ENCODE assay signal across 8 cellular contexts in the genomic region with DNA sequence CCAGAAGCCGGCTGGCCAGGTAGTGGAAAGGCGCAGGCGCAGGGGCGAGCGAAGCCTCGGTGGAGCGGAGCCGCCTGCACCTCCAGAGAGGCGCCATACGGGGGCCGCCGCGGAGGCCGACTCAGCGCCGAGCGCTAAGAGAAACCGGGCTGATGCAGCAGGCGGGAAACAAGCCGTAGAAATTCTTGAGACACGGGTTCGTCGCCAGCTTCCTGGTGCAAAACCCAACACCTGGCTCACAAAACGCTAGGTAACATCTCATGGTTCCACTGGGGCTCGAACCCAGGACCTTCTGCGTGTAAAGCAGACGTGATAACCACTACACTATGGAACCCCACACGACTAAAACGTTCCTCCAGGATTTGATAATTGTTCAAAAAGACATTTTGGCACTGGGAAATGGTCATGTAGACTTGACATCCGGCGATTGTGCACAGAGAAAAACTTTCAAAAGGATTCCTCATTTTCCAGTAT. TPM values are rescaled to one million over a fixed set of nuclear protein-coding genes. Genes with fewer than 3 reads are reported as not detected.
DNase-seq lines count a peak whose midpoint lies in the region; ATAC-seq and TF ChIP-seq lines count a peak whose summit lies in the region.

No MANE protein-coding gene starts in this region.

- peak overlapping the region; percentile 80 for H3K4me2 ChIP-seq in BLaER1

- intact Hi-C loops in lower leg skin (cut with DNase I; ENCODE audit: low total_unique reads), result no loop called here

- H3K27ac ChIP-seq in BLaER1, result peak overlapping the region; percentile 84

- H3K9ac ChIP-seq in BLaER1, result peak overlapping the region; percentile 81

- ATAC-seq in GM19328 (IDR thresholded peaks at IDR 0.05; ENCODE audit: unreplicated experiment) (peak; percentile 88), HG03469 (IDR thresholded peaks at IDR 0.05; ENCODE audit: unreplicated experiment) (peak; percentile 84)

- no peaks in the 10 kb centered on the region for H3K36me3 ChIP-seq in BLaER1

- H3K4me3 ChIP-seq in BLaER1 (peak overlapping the region; percentile 76), lower leg skin (ENCODE audit: low read depth, poor library complexity, severe bottlenecking) (peak overlapping the region; percentile 43)

- DNase-seq in NCI-H526 treated with DMSO at 0.1 percent for 48 hours (lab: John Stamatoyannopoulos, UW), result peak; percentile 95
- DNase-seq in activated CD4-positive, alpha-beta T cell treated with anti-CD3 and anti-CD28 coated beads, Interleukin-2, amount 50 U/mL, for 1 hour, result peak; percentile 79
- DNase-seq in dermis microvascular lymphatic vessel endothelial cell (ENCODE audit: low read depth in 2 of 2), result peak; percentile 92 to 94
- peak; percentile 81 to 94 for DNase-seq in lower leg skin (ENCODE audit: low spot score in 2 of 2)
- DNase-seq in stimulated activated CD4-positive, alpha-beta T cell treated with anti-CD3 and anti-CD28 coated beads, Interleukin-4, amount 100 ng/mL, for 4 hours, result peak; percentile 87 to 90

- no peaks in the 10 kb centered on the region for H3K9me3 ChIP-seq in BLaER1

- H4K20me1 ChIP-seq in BLaER1, result no peaks in the 10 kb centered on the region

- peaks cover 36% of the 10 kb centered on the region for H3K4me1 ChIP-seq in BLaER1

- 3 to 11% methylated on average over 31 of the region's 31 CpGs for WGBS in lower leg skin, 2 donors

- TF ChIP-seq POLR2A in lower leg skin (IDR thresholded peaks at IDR 0.05), result no peak

- peaks cover under 1% of the 10 kb centered on the region; the same call in 1 of the 2 replicates for H3K27me3 ChIP-seq in BLaER1

- no peak for TF ChIP-seq CTCF in lower leg skin (IDR thresholded peaks at IDR 0.05)

RNA-seq across cellular contexts. Expression of gene OR4D9, which starts 39.1 kb away (rescaled TPM):
- total RNA-seq in dermis microvascular lymphatic vessel endothelial cell, result not detected in 2 replicates
- total RNA-seq in lower leg skin, result not detected

RNA-seq across cellular contexts. Expression of gene OR4D11, which starts 47.0 kb away (rescaled TPM):
- total RNA-seq in dermis microvascular lymphatic vessel endothelial cell (not detected in 2 replicates), lower leg skin (not detected)

Comparison
In these comparisons a context has a peak if more than half of its experiments do, and no peak if none do; other contexts are left out.
1. Peak in every context shown above with its lines: DNase-seq, ATAC-seq, H3K4me3 ChIP-seq and H3K27ac ChIP-seq.